Comparison of ENCODE assay signal across 23 cellular contexts in the genomic region with DNA sequence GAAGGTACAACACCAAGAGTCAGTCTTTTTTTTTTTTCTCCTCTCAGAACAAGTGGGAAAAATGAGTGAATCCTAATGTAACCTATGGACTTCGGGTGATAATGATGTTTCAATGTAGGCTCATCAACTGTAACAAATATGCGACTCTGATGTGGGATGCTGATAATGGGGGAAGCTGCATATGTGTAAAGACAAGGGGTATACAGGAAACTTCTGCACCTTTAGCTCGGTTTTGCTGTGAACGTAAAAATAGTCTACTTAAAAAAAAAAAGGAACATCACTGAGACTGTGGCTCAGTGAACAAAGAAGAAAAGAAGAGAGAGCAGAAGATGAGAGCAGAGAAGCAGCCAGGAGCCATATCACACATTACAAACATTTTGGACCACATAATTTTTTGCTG.
"Had no signal": no experiment of that assay in that cellular context is flagged by ENCODE, and none has a peak within 500 bp of the region (broad histone marks: within the 10 kb centered on the region; RNA-seq: fewer than 3 reads in every experiment).

No MANE protein-coding gene starts in this region.

- H3K36me3 ChIP-seq: gastrocnemius medialis, heart left ventricle, prostate gland, sigmoid colon, tibial nerve, upper lobe of left lung had no signal

- H3K27me3 ChIP-seq: gastrocnemius medialis, heart left ventricle, hepatocyte, sigmoid colon, testis, tibial nerve, upper lobe of left lung had no signal

- H3K27me3 Mint-ChIP-seq: dendritic cell treated with granulocyte-macrophage colony-stimulating factor and Interleukin-4, amounts not matched to agents 40 ng/mL and 50 ng/mL, for 4 days; memory B cell had no signal

- H3K4me3 Mint-ChIP-seq: dendritic cell treated with granulocyte-macrophage colony-stimulating factor and Interleukin-4, amounts not matched to agents 40 ng/mL and 50 ng/mL, for 4 days; memory B cell; nephron progenitor cell; stimulated activated effector memory CD8-positive, alpha-beta T cell treated with anti-CD3 and anti-CD28 coated beads, Interleukin-12 subunit alpha, Interleukin-12 subunit beta, amount 100 ng/mL, for 72 hours had no signal

- H3K4me3 ChIP-seq: gastrocnemius medialis, heart left ventricle, hepatocyte, lung, prostate gland, sigmoid colon, testis, tibial nerve, upper lobe of left lung had no signal

- H3K9me3 ChIP-seq: gastrocnemius medialis, heart left ventricle, prostate gland, sigmoid colon, testis, tibial nerve, upper lobe of left lung had no signal

- H3K4me2 ChIP-seq: hepatocyte had no signal

- H3K36me3 Mint-ChIP-seq: memory B cell; stimulated activated effector memory CD8-positive, alpha-beta T cell treated with anti-CD3 and anti-CD28 coated beads, Interleukin-12 subunit alpha, Interleukin-12 subunit beta, amount 100 ng/mL, for 72 hours had no signal

- ATAC-seq: gastrocnemius medialis; heart left ventricle; left lobe of liver; right cardiac atrium; stimulated activated effector memory CD8-positive, alpha-beta T cell treated with anti-CD3 and anti-CD28 coated beads, Interleukin-12 subunit alpha, Interleukin-12 subunit beta, amount 100 ng/mL, for 72 hours; stimulated activated naive CD8-positive, alpha-beta T cell treated with anti-CD3 and anti-CD28 coated beads, Interleukin-15, Interleukin-2, amounts not matched to agents 100 U/mL and 50 U/mL, for 24 hours had no signal

- H3K27ac ChIP-seq: gastrocnemius medialis, heart left ventricle, hepatocyte, prostate gland, sigmoid colon, tibial nerve, upper lobe of left lung had no signal

- DNase-seq: effector memory CD4-positive, alpha-beta T cell; erythroblast; gastrocnemius medialis; heart left ventricle; kidney; nephron progenitor cell; nucleus accumbens; right cardiac atrium; sigmoid colon; stimulated activated CD4-positive, alpha-beta T cell treated with anti-CD3 and anti-CD28 coated beads, Interleukin-2, amount 100 ng/mL, for 24 hours; stimulated activated CD4-positive, alpha-beta T cell treated with anti-CD3 and anti-CD28 coated beads, Interleukin-4, amount 100 ng/mL, for 24 hours; stimulated activated naive CD8-positive, alpha-beta T cell treated with anti-CD3 and anti-CD28 coated beads, Interleukin-15, Interleukin-2, amounts not matched to agents 100 U/mL and 50 U/mL, for 24 hours; substantia nigra; testis; upper lobe of left lung had no signal

- H3K9me3 Mint-ChIP-seq: dendritic cell treated with granulocyte-macrophage colony-stimulating factor and Interleukin-4, amounts not matched to agents 40 ng/mL and 50 ng/mL, for 4 days; memory B cell; nephron progenitor cell; stimulated activated effector memory CD8-positive, alpha-beta T cell treated with anti-CD3 and anti-CD28 coated beads, Interleukin-12 subunit alpha, Interleukin-12 subunit beta, amount 100 ng/mL, for 72 hours had no signal

- H3K27ac Mint-ChIP-seq: dendritic cell treated with granulocyte-macrophage colony-stimulating factor and Interleukin-4, amounts not matched to agents 40 ng/mL and 50 ng/mL, for 4 days; memory B cell; nephron progenitor cell; stimulated activated effector memory CD8-positive, alpha-beta T cell treated with anti-CD3 and anti-CD28 coated beads, Interleukin-12 subunit alpha, Interleukin-12 subunit beta, amount 100 ng/mL, for 72 hours had no signal

- H2AFZ ChIP-seq: hepatocyte had no signal

- H3K4me1 ChIP-seq: prostate gland had no signal
